Comparison of ENCODE assay signal across 16 cellular contexts in genomic region chr11:1456166-1456565, GRCh38. TPM values are rescaled to one million over a fixed set of nuclear protein-coding genes. Genes with fewer than 3 reads are reported as not detected.
DNase-seq lines count a peak whose midpoint lies in the region; ATAC-seq and TF ChIP-seq lines count a peak whose summit lies in the region.
"Had no signal": no experiment of that assay in that cellular context is flagged by ENCODE, and none has a peak within 500 bp of the region (broad histone marks: within the 10 kb centered on the region; RNA-seq: fewer than 3 reads in every experiment).

No MANE protein-coding gene starts in this region.

- no peaks in the 10 kb centered on the region for H3K36me3 Mint-ChIP-seq in glutamatergic neuron (ENCODE audit: unreplicated experiment)
- H3K36me3 Mint-ChIP-seq in stimulated activated effector memory CD8-positive, alpha-beta T cell treated with anti-CD3 and anti-CD28 coated beads, Interleukin-12 subunit alpha, Interleukin-12 subunit beta, amount 100 ng/mL, for 72 hours: peaks cover 5% of the 10 kb centered on the region
- H3K36me3 Mint-ChIP-seq: IgD-negative memory B cell had no signal

- in situ Hi-C loops in gastrocnemius medialis (cut with MboI; ENCODE audit: low sequenced_read_pairs in 4 of 4): no loop called here

- DNase-seq in NT2/D1 (ENCODE audit: low read depth, low spot score) (no peak), glutamatergic neuron (no peak), gastrocnemius medialis (no peak), activated T-cell treated with anti-CD3 and anti-CD28 coated beads for 4 hours (no peak), GF-D8 (lab: John Stamatoyannopoulos, UW) (no peak)
- no peak for DNase-seq in stimulated activated effector memory CD8-positive, alpha-beta T cell treated with anti-CD3 and anti-CD28 coated beads, Interleukin-12 subunit alpha, Interleukin-12 subunit beta, amount 100 ng/mL, for 72 hours (ENCODE audit: low spot score in 2 of 2)
- DNase-seq: Caco-2; CD4-positive, alpha-beta T cell; DMS79 treated with DMSO at 0.1 percent for 48 hours; GOT3; H9 had no signal

- peaks cover 16% of the 10 kb centered on the region for H3K9me3 Mint-ChIP-seq in glutamatergic neuron (ENCODE audit: unreplicated experiment)
- H3K9me3 Mint-ChIP-seq in stimulated activated effector memory CD8-positive, alpha-beta T cell treated with anti-CD3 and anti-CD28 coated beads, Interleukin-12 subunit alpha, Interleukin-12 subunit beta, amount 100 ng/mL, for 72 hours: no peaks in the 10 kb centered on the region
- H3K9me3 Mint-ChIP-seq: CD4-positive, alpha-beta T cell; H9; IgD-negative memory B cell had no signal

- H3K27ac ChIP-seq in BLaER1: peak overlapping the region; percentile 23; the same call in 1 of the 2 replicates
- no peak overlapping the region for H3K27ac ChIP-seq in gastrocnemius medialis
- H3K27ac ChIP-seq: C4-2B had no signal

- peaks cover 4% of the 10 kb centered on the region for H3K4me1 Mint-ChIP-seq in glutamatergic neuron (ENCODE audit: low read depth, unreplicated experiment)
- no peaks in the 10 kb centered on the region for H3K4me1 Mint-ChIP-seq in stimulated activated effector memory CD8-positive, alpha-beta T cell treated with anti-CD3 and anti-CD28 coated beads, Interleukin-12 subunit alpha, Interleukin-12 subunit beta, amount 100 ng/mL, for 72 hours
- H3K4me1 Mint-ChIP-seq: B cell had no signal

- no peak for ATAC-seq in stimulated activated effector memory CD8-positive, alpha-beta T cell treated with anti-CD3 and anti-CD28 coated beads, Interleukin-12 subunit alpha, Interleukin-12 subunit beta, amount 100 ng/mL, for 72 hours
- no peak for ATAC-seq in gastrocnemius medialis
- ATAC-seq: GM12878 had no signal

- TF ChIP-seq POLR2A in gastrocnemius medialis (IDR thresholded peaks at IDR 0.05): no peak

- H3K9ac ChIP-seq in BLaER1 (no peak overlapping the region), NT2/D1 (ENCODE audit: insufficient read length, low read depth) (peak overlapping the region; percentile 10)

- H3K27me3 ChIP-seq in BLaER1 (no peaks in the 10 kb centered on the region), NT2/D1 (ENCODE audit: insufficient read depth, insufficient read length) (no peaks in the 10 kb centered on the region), gastrocnemius medialis (peaks cover 0 to 9% (median 2%) of the 10 kb centered on the region in 3 donors)

- no peaks in the 10 kb centered on the region for H3K36me3 ChIP-seq in BLaER1
- no peaks in the 10 kb centered on the region for H3K36me3 ChIP-seq in NT2/D1 (ENCODE audit: insufficient read depth, insufficient read length, low read length)
- H3K36me3 ChIP-seq in gastrocnemius medialis: no peaks in the 10 kb centered on the region

- no peak overlapping the region for H3K4me3 Mint-ChIP-seq in glutamatergic neuron (ENCODE audit: unreplicated experiment)
- H3K4me3 Mint-ChIP-seq in stimulated activated effector memory CD8-positive, alpha-beta T cell treated with anti-CD3 and anti-CD28 coated beads, Interleukin-12 subunit alpha, Interleukin-12 subunit beta, amount 100 ng/mL, for 72 hours: no peak overlapping the region
- H3K4me3 Mint-ChIP-seq: B cell; CD4-positive, alpha-beta T cell; H9; IgD-negative memory B cell had no signal

- intact Hi-C loops in gastrocnemius medialis (cut with DNase I; ENCODE audit: low total_unique reads): no loop called here

- peak overlapping the region; percentile 61 for H3K4me2 ChIP-seq in BLaER1

- H3K4me3 ChIP-seq in BLaER1: no peak overlapping the region
- H3K4me3 ChIP-seq in NT2/D1 (ENCODE audit: insufficient read length, low read depth): no peak overlapping the region
- H3K4me3 ChIP-seq in gastrocnemius medialis: no peak overlapping the region
- H3K4me3 ChIP-seq: GM12878 had no signal

- TF ChIP-seq CTCF in glutamatergic neuron (IDR thresholded peaks at IDR 0.05; ENCODE audit: partially characterized antibody, unreplicated experiment): no peak
- TF ChIP-seq CTCF in gastrocnemius medialis (IDR thresholded peaks at IDR 0.05 in 4 of 5, conservative IDR thresholded peaks at IDR 0.05 in 1 of 5): no peak

- peaks cover 18% of the 10 kb centered on the region; the same call in 1 of the 2 replicates for H4K20me1 ChIP-seq in BLaER1

- H3K4me1 ChIP-seq in BLaER1: peaks cover 73% of the 10 kb centered on the region
- peaks cover 10% of the 10 kb centered on the region for H3K4me1 ChIP-seq in NT2/D1 (ENCODE audit: insufficient read depth, insufficient read length)
- H3K4me1 ChIP-seq in gastrocnemius medialis: peaks cover 0 to 5% of the 10 kb centered on the region in 2 donors
- H3K4me1 ChIP-seq: Caco-2 had no signal

- H3K9me3 ChIP-seq in BLaER1: no peaks in the 10 kb centered on the region
- H3K9me3 ChIP-seq in NT2/D1 (ENCODE audit: insufficient read depth, low read length): no peaks in the 10 kb centered on the region
- H3K9me3 ChIP-seq in gastrocnemius medialis: no peaks in the 10 kb centered on the region
- H3K9me3 ChIP-seq: Caco-2 had no signal

- peak overlapping the region; percentile 72 for H3K27ac Mint-ChIP-seq in glutamatergic neuron (ENCODE audit: unreplicated experiment)
- H3K27ac Mint-ChIP-seq in stimulated activated effector memory CD8-positive, alpha-beta T cell treated with anti-CD3 and anti-CD28 coated beads, Interleukin-12 subunit alpha, Interleukin-12 subunit beta, amount 100 ng/mL, for 72 hours: peak overlapping the region; percentile 34
- H3K27ac Mint-ChIP-seq: B cell; CD4-positive, alpha-beta T cell; H9; IgD-negative memory B cell had no signal

- peaks cover 16% of the 10 kb centered on the region for H3K27me3 Mint-ChIP-seq in glutamatergic neuron (ENCODE audit: unreplicated experiment)
- H3K27me3 Mint-ChIP-seq: B cell; CD4-positive, alpha-beta T cell; IgD-negative memory B cell had no signal

RNA-seq across cellular contexts. Expression of gene MOB2, which starts 30.4 kb away (rescaled TPM):
- total RNA-seq in glutamatergic neuron (ENCODE audit: unreplicated experiment) (29.0 TPM), gastrocnemius medialis (10 to 100 TPM; 21.1 to 71.5 (median 48.3) TPM)
